9 cellular contexts compared by ENCODE assay signal in genomic region chr3:184135911-184136260, GRCh38. TPM values are rescaled to one million over a fixed set of nuclear protein-coding genes. Genes with fewer than 3 reads are reported as not detected.
A peak's percentile ranks its signal among the peaks of the same experiment; 100 is the strongest.
DNase-seq lines count a peak whose midpoint lies in the region; TF ChIP-seq lines count a peak whose summit lies in the region.
"Had no signal": no experiment of that assay in that cellular context is flagged by ENCODE, and none has a peak within 500 bp of the region (broad histone marks: within the 10 kb centered on the region; RNA-seq: fewer than 3 reads in every experiment).

No MANE protein-coding gene starts in this region.

- peak overlapping the region; percentile 93 for H3K27ac Mint-ChIP-seq in progenitor cell of endocrine pancreas

- H3K9me3 ChIP-seq in Peyer's patch (no peaks in the 10 kb centered on the region), esophagus muscularis mucosa (no peaks in the 10 kb centered on the region)

- DNase-seq in Peyer's patch (no peak), esophagus muscularis mucosa (ENCODE audit: extremely low spot score) (no peak), progenitor cell of endocrine pancreas (ENCODE audit: low spot score, unreplicated experiment) (no peak), activated gamma-delta T cell (lab: John Stamatoyannopoulos, UW) (no peak), hippocampal formation (lab: John Stamatoyannopoulos, UW) (no peak), NCI-H524 treated with DMSO at 0.1 percent for 48 hours (lab: John Stamatoyannopoulos, UW) (no peak)
- no peak for DNase-seq in stimulated activated naive CD4-positive, alpha-beta T cell treated with Interleukin-2 at 50 U/mL for 16 hours (lab: John Stamatoyannopoulos, UW)

- TF ChIP-seq POLR2A in Peyer's patch (IDR thresholded peaks at IDR 0.05) = no peak
- TF ChIP-seq POLR2A in esophagus muscularis mucosa (IDR thresholded peaks at IDR 0.05; ENCODE audit: low read depth) = no peak

- H3K27me3 Mint-ChIP-seq in progenitor cell of endocrine pancreas = no peaks in the 10 kb centered on the region

- H3K27ac ChIP-seq in Peyer's patch (peak overlapping the region; percentile 88 to 94 (median 90)), esophagus muscularis mucosa (replicated peaks in 1 of 4) (peak overlapping the region; percentile 85 to 91 (median 88))

- intact Hi-C loops in esophagus muscularis mucosa (cut with DNase I) = loop anchor here (2.0 to 5.0 kb wide), 3 partner anchors 39 to 239 kb away; partner anchors contain the start of genes ABCC5 and AP2M1

- 3% methylated on average over 9 of the region's 9 CpGs for whole genome bisulfite sequencing in esophagus muscularis mucosa

- peaks cover 22% of the 10 kb centered on the region for H3K4me1 Mint-ChIP-seq in progenitor cell of endocrine pancreas (ENCODE audit: low read depth)

- no peak for TF ChIP-seq CTCF in Peyer's patch (IDR thresholded peaks at IDR 0.05)
- TF ChIP-seq CTCF in esophagus muscularis mucosa (IDR thresholded peaks at IDR 0.05) = no peak
- TF ChIP-seq CTCF in progenitor cell of endocrine pancreas (IDR thresholded peaks at IDR 0.05; ENCODE audit: unreplicated experiment) = no peak

- no peak for TF ChIP-seq EP300 in esophagus muscularis mucosa (IDR thresholded peaks at IDR 0.05)

- H3K4me3 Mint-ChIP-seq in progenitor cell of endocrine pancreas (ENCODE audit: low read depth) = peak overlapping the region; percentile 96

- H3K27me3 ChIP-seq in Peyer's patch (no peaks in the 10 kb centered on the region), esophagus muscularis mucosa (no peaks in the 10 kb centered on the region)

- H3K4me1 ChIP-seq in Peyer's patch (peaks cover 0 to 17% (median 5%) of the 10 kb centered on the region in 4 donors), esophagus muscularis mucosa (peaks cover 14 to 35% (median 23%) of the 10 kb centered on the region in 4 donors)

- peak overlapping the region; percentile 95 for H3K4me3 ChIP-seq in GM08714 (ENCODE audit: low read length)
- H3K4me3 ChIP-seq in Peyer's patch = peak overlapping the region; percentile 88 to 99 (median 92)
- peak overlapping the region; percentile 87 to 97 (median 92) for H3K4me3 ChIP-seq in esophagus muscularis mucosa

- H3K36me3 ChIP-seq in Peyer's patch = peaks cover 0 to 37% (median 0%) of the 10 kb centered on the region in 3 donors
- peaks cover 16 to 36% (median 29%) of the 10 kb centered on the region in 4 donors for H3K36me3 ChIP-seq in esophagus muscularis mucosa

- peaks cover 3% of the 10 kb centered on the region for H3K36me3 Mint-ChIP-seq in progenitor cell of endocrine pancreas (ENCODE audit: insufficient read depth)

- no peaks in the 10 kb centered on the region for H3K9me3 Mint-ChIP-seq in progenitor cell of endocrine pancreas (ENCODE audit: low read depth)

RNA-seq across cellular contexts. Expression of gene EIF2B5, which starts 0.7 kb away (rescaled TPM):
- total RNA-seq in Peyer's patch (10 to 100 TPM; 24.7 to 67.7 (median 41.6) TPM), esophagus muscularis mucosa (10 to 100 TPM; 29.3 to 39.5 (median 33.8) TPM), progenitor cell of endocrine pancreas (45.4 and 45.7 TPM in 2 replicates)

RNA-seq across cellular contexts. Expression of gene DVL3, which starts 19.3 kb away (rescaled TPM):
- total RNA-seq in Peyer's patch = 10 to 100 TPM; 65.3 to 90.6 (median 76.7) TPM
- 100 to 1,000 TPM in 2 of 4 donors, 10 to 100 TPM in 2; 64.0 to 119 (median 86.3) TPM for total RNA-seq in esophagus muscularis mucosa
- total RNA-seq in progenitor cell of endocrine pancreas = 112 and 118 TPM in 2 replicates

RNA-seq across cellular contexts. Expression of gene AP2M1, which starts 38.8 kb away (rescaled TPM):
- total RNA-seq in Peyer's patch (100 to 1,000 TPM; 150 to 200 (median 195) TPM), esophagus muscularis mucosa (100 to 1,000 TPM; 258 to 397 (median 298) TPM), progenitor cell of endocrine pancreas (213 and 223 TPM in 2 replicates)

RNA-seq across cellular contexts. Expression of gene HTR3E, which starts 39.0 kb away (rescaled TPM):
- total RNA-seq in Peyer's patch (1 to 10 TPM in 1 of 4 donors, not detected in 3; 1.2 TPM), esophagus muscularis mucosa (not detected), progenitor cell of endocrine pancreas (not detected in 2 replicates)
- total RNA-seq: subcutaneous adipose tissue had no signal

RNA-seq across cellular contexts. Expression of gene ABCF3, which starts 50.1 kb away (rescaled TPM):
- total RNA-seq in Peyer's patch (100 to 1,000 TPM in 3 of 4 donors, 10 to 100 TPM in 1; 94.7 to 136 (median 125) TPM), esophagus muscularis mucosa (10 to 100 TPM; 34.8 to 43.2 (median 36.9) TPM), progenitor cell of endocrine pancreas (60.8 and 65.9 TPM in 2 replicates)
